18 cellular contexts compared by ENCODE assay signal in genomic region chr2:236404346-236404745, GRCh38.
DNase-seq lines count a peak whose midpoint lies in the region; ATAC-seq and TF ChIP-seq lines count a peak whose summit lies in the region.
"Had no signal": no experiment of that assay in that cellular context is flagged by ENCODE, and none has a peak within 500 bp of the region (broad histone marks: within the 10 kb centered on the region; RNA-seq: fewer than 3 reads in every experiment).

No MANE protein-coding gene starts in this region.

- TF ChIP-seq CTCF in coronary artery (IDR thresholded peaks at IDR 0.05): no peak
- TF ChIP-seq CTCF in osteocyte (IDR thresholded peaks at IDR 0.05): no peak

- H3K4me1 Mint-ChIP-seq in osteocyte (ENCODE audit: unreplicated experiment): no peaks in the 10 kb centered on the region
- H3K4me1 Mint-ChIP-seq: CD14-positive monocyte; CD4-positive, alpha-beta memory T cell; CD4-positive, CD25-positive, alpha-beta regulatory T cell; CD8-positive, alpha-beta memory T cell had no signal

- H3K27ac Mint-ChIP-seq in osteocyte (ENCODE audit: unreplicated experiment): no peak overlapping the region
- H3K27ac Mint-ChIP-seq: CD14-positive monocyte; CD4-positive, CD25-positive, alpha-beta regulatory T cell had no signal

- peaks cover 3% of the 10 kb centered on the region for H3K9me3 Mint-ChIP-seq in osteocyte (ENCODE audit: unreplicated experiment)

- no peaks in the 10 kb centered on the region for H3K36me3 Mint-ChIP-seq in osteocyte (ENCODE audit: unreplicated experiment)
- H3K36me3 Mint-ChIP-seq: CD14-positive monocyte; CD4-positive, alpha-beta memory T cell; CD4-positive, CD25-positive, alpha-beta regulatory T cell; CD8-positive, alpha-beta memory T cell had no signal

- DNase-seq in D341Med (ENCODE audit: low spot score): peak; percentile 3
- peak; percentile 31 for DNase-seq in coronary artery (ENCODE audit: low spot score)
- peak; percentile 59 for DNase-seq in osteocyte (ENCODE audit: extremely low spot score, unreplicated experiment)
- DNase-seq in NCI-H2107 treated with DMSO at 0.1 percent for 48 hours (lab: John Stamatoyannopoulos, UW; ENCODE audit: unreplicated experiment): no peak
- DNase-seq in NCI-H2081 treated with DMSO at 0.1 percent for 48 hours (lab: John Stamatoyannopoulos, UW): no peak
- DNase-seq: 8988T; ACHN; BE2C; C1 segment of cervical spinal cord; CD4-positive, alpha-beta memory T cell; CD4-positive, CD25-positive, alpha-beta regulatory T cell; CD8-positive, alpha-beta memory T cell; COR-L47; DMS79 treated with DMSO at 0.1 percent for 48 hours; GF-D8 had no signal

- no peak overlapping the region for H3K4me3 ChIP-seq in coronary artery
- H3K4me3 ChIP-seq: BLaER1 had no signal

- H3K4me3 Mint-ChIP-seq in osteocyte (ENCODE audit: unreplicated experiment): no peak overlapping the region
- H3K4me3 Mint-ChIP-seq: CD14-positive monocyte; CD4-positive, CD25-positive, alpha-beta regulatory T cell; CD8-positive, alpha-beta memory T cell had no signal

- peaks cover 15% of the 10 kb centered on the region for H3K27me3 Mint-ChIP-seq in osteocyte (ENCODE audit: unreplicated experiment)

- ATAC-seq in HG03280 (IDR thresholded peaks at IDR 0.05; ENCODE audit: unreplicated experiment): no peak

- no peak overlapping the region for H3K27ac ChIP-seq in coronary artery
- H3K27ac ChIP-seq: BLaER1 had no signal

Comparison
In these comparisons a context has a peak if more than half of its experiments do, and no peak if none do; other contexts are left out.
1. DNase-seq: peak in D341Med (single experiment), coronary artery (single experiment) and osteocyte (single experiment); none in NCI-H2107 treated with DMSO at 0.1 percent for 48 hours (single experiment) and NCI-H2081 treated with DMSO at 0.1 percent for 48 hours (single experiment).